In genomic region chr2:187055463-187055862, GRCh38 we compare ENCODE assay signal across 18 cellular contexts.
DNase-seq lines count a peak whose midpoint lies in the region; ATAC-seq, FAIRE-seq and TF ChIP-seq lines count a peak whose summit lies in the region.
"Had no signal": no experiment of that assay in that cellular context is flagged by ENCODE, and none has a peak within 500 bp of the region (broad histone marks: within the 10 kb centered on the region; RNA-seq: fewer than 3 reads in every experiment).

No MANE protein-coding gene starts in this region.

- no peak for TF ChIP-seq POLR2A in HepG2 (IDR thresholded peaks at IDR 0.05; ENCODE audit: insufficient read depth in 1 of 2, low read depth in 2 of 2, low read length in 2 of 2)

- H3K4me1 Mint-ChIP-seq in immature natural killer cell = no peaks in the 10 kb centered on the region
- H3K4me1 Mint-ChIP-seq: CD8-positive, alpha-beta memory T cell had no signal

- H4K20me1 ChIP-seq in HepG2 (ENCODE audit: insufficient read depth, low read length) = no peaks in the 10 kb centered on the region

- peaks cover 8 to 52% (median 22%) of the 10 kb centered on the region in 6 donors for H3K9me3 Mint-ChIP-seq in immature natural killer cell

- no peak overlapping the region for H3K27ac Mint-ChIP-seq in immature natural killer cell
- H3K27ac Mint-ChIP-seq: CD8-positive, alpha-beta memory T cell had no signal

- FAIRE-seq in HepG2 (lab: Jason Lieb, UNC) = no peak
- FAIRE-seq: pancreas had no signal

- H3K4me2 ChIP-seq in HepG2 (ENCODE audit: low read depth, low read length) = no peak overlapping the region

- POLR2A ChIA-PET in HepG2 (lab: Yijun Ruan, JAX) = no interaction called here

- CTCF ChIA-PET in HepG2 (lab: Yijun Ruan, JAX; ENCODE audit: low intra/inter-chr PET ratio, low total read pairs) = no interaction called here

- intact Hi-C loops in HepG2 (cut with micrococcal nuclease; ENCODE audit: unreplicated experiment) = no loop called here

- no peak for TF ChIP-seq EP300 in HepG2 (IDR thresholded peaks at IDR 0.05; ENCODE audit: low read depth in 2 of 2, low read length in 2 of 2)
- TF ChIP-seq EP300 in HepG2 (CRISPR knock-in tag; IDR thresholded peaks at IDR 0.05; ENCODE audit: borderline replicate concordance) = no peak

- H3K4me3 Mint-ChIP-seq in immature natural killer cell = no peak overlapping the region
- H3K4me3 Mint-ChIP-seq: CD8-positive, alpha-beta memory T cell had no signal

- peak; percentile 67 for ATAC-seq in HepG2
- ATAC-seq in GM21786 (IDR thresholded peaks at IDR 0.05; ENCODE audit: unreplicated experiment) = no peak
- ATAC-seq: mucosa of descending colon had no signal

- no peaks in the 10 kb centered on the region for H3K4me1 ChIP-seq in HepG2 (ENCODE audit: insufficient read depth, low read length)
- H3K4me1 ChIP-seq: pancreas, SJSA1 had no signal

- no peaks in the 10 kb centered on the region for H3K36me3 Mint-ChIP-seq in immature natural killer cell
- H3K36me3 Mint-ChIP-seq: CD8-positive, alpha-beta memory T cell had no signal

- H3K79me2 ChIP-seq in HepG2 (ENCODE audit: insufficient read depth, low read length) = no peaks in the 10 kb centered on the region

- H3K9ac ChIP-seq in HepG2 (ENCODE audit: insufficient read depth, low read depth, low read length) = no peak overlapping the region

- TF ChIP-seq RAD21 in HepG2 (CRISPR knock-in tag; IDR thresholded peaks at IDR 0.05) = no peak

- TF ChIP-seq CTCF in choroid plexus epithelial cell (conservative IDR thresholded peaks at IDR 0.05; ENCODE audit: low read depth, low read length) (no peak), HepG2 (CRISPR knock-in tag; IDR thresholded peaks at IDR 0.05) (no peak), GM10266 (IDR thresholded peaks at IDR 0.05; ENCODE audit: control insufficient read depth, insufficient read depth, low read depth, missing control alignments) (no peak)

- no peak overlapping the region for H2AFZ ChIP-seq in HepG2 (ENCODE audit: low read length)

- H3K36me3 ChIP-seq in HepG2 (replicated peaks in 1 of 2; ENCODE audit: control insufficient read depth in 1 of 2, insufficient read depth in 2 of 2, low read length in 2 of 2) = no peaks in the 10 kb centered on the region
- H3K36me3 ChIP-seq: pancreas, SJSA1, thoracic aorta had no signal

- in situ Hi-C loops in HepG2 (cut with HindIII; ENCODE audit: extremely low pct_ligation_motif_present, low pct_unique_long_range_greater_than_20kb) = no loop called here

- BruUV-seq in HepG2 (replicated peaks; lab: Mats Ljungman, UMichigan) = no TSS peak

- DNase-seq in DMS53 (lab: John Stamatoyannopoulos, UW) (peak; percentile 56), DMS53 treated with DMSO at 0.1 percent for 48 hours (lab: John Stamatoyannopoulos, UW; ENCODE audit: unreplicated experiment) (no peak), NAMALWA (ENCODE audit: low spot score) (peak; percentile 8), choroid plexus epithelial cell (ENCODE audit: low read depth) (peak; percentile 62), HepG2 (ENCODE audit: low spot score) (peak; percentile 15), immature natural killer cell (no peak), GM10266 (ENCODE audit: extremely low spot score) (no peak)
- DNase-seq: 8988T; activated naive CD4-positive, alpha-beta T cell treated with Interleukin-2 at 50 U/mL for 16 hours; CD8-positive, alpha-beta memory T cell; central memory CD4-positive, alpha-beta T cell; HCEC 1CT; NCI-H1092 had no signal

- H3K4me3 ChIP-seq in choroid plexus epithelial cell (ENCODE audit: low read depth, low read length) (no peak overlapping the region), HepG2 (replicated peaks in 1 of 3; ENCODE audit: insufficient read depth in 1 of 3, low read depth in 2 of 3, low read length in 3 of 3) (no peak overlapping the region)
- H3K4me3 ChIP-seq: mucosa of descending colon, pancreas, SJSA1, thoracic aorta had no signal

- 7% methylated on average over 1 of the region's 1 CpG for WGBS in HepG2 (ENCODE audit: low lambda C conversion rate)

- no peaks in the 10 kb centered on the region for H3K27me3 ChIP-seq in HepG2 (ENCODE audit: control insufficient read depth in 1 of 2, insufficient read depth in 2 of 2, low read length in 2 of 2)
- H3K27me3 ChIP-seq: pancreas, SJSA1 had no signal

- peaks cover 0 to 1% (median 1%) of the 10 kb centered on the region in 3 donors for H3K27me3 Mint-ChIP-seq in immature natural killer cell (ENCODE audit: low read depth in 3 of 3)
- H3K27me3 Mint-ChIP-seq: CD8-positive, alpha-beta memory T cell had no signal

- no peak overlapping the region for H3K27ac ChIP-seq in HepG2 (ENCODE audit: extremely low read length, insufficient read depth, low read length)
- H3K27ac ChIP-seq: pancreas, SJSA1, thoracic aorta had no signal

- no peaks in the 10 kb centered on the region for H3K9me3 ChIP-seq in HepG2 (ENCODE audit: low read length)
- H3K9me3 ChIP-seq: mucosa of descending colon, pancreas, SJSA1, thoracic aorta had no signal

TF ChIP-seq in HepG2, 621 proteins besides CTCF, POLR2A, EP300 and RAD21:
- TF ChIP-seq ZIK1 (CRISPR knock-in tag; IDR thresholded peaks at IDR 0.05; ENCODE audit: borderline replicate concordance, low read depth) = no peak
- no peak for TF ChIP-seq ZFYVE20 (CRISPR knock-in tag; IDR thresholded peaks at IDR 0.05; ENCODE audit: borderline replicate concordance, low read depth)
- no peak for TF ChIP-seq ZNF275 (CRISPR knock-in tag; IDR thresholded peaks at IDR 0.05; ENCODE audit: borderline replicate concordance)
- no peak for TF ChIP-seq FOXO4 (CRISPR knock-in tag; conservative IDR thresholded peaks at IDR 0.05)
- TF ChIP-seq PPARG (CRISPR knock-in tag; conservative IDR thresholded peaks at IDR 0.05) = 0 out of 2 replicates have a peak, but pooled peaks have one; percentile 37
- TF ChIP-seq CEBPB (IDR thresholded peaks at IDR 0.05; ENCODE audit: borderline replicate concordance, low read depth, low read length) = 0 out of 2 replicates have a peak, but pooled peaks have one; percentile 9
- no peak for TF ChIP-seq ZNF768 (CRISPR knock-in tag; IDR thresholded peaks at IDR 0.05)
- TF ChIP-seq LCORL (IDR thresholded peaks at IDR 0.05) = peak; percentile 64; the same call in 1 of the 2 replicates
- TF ChIP-seq LCORL (CRISPR knock-in tag; IDR thresholded peaks at IDR 0.05) = no peak
- peak; percentile 90 for TF ChIP-seq ZSCAN25 (CRISPR knock-in tag; IDR thresholded peaks at IDR 0.05)
- no peak for TF ChIP-seq ZBTB34 (CRISPR knock-in tag; IDR thresholded peaks at IDR 0.05)
TF ChIP-seq in HepG2: peak in this region for 4.

Comparison
In these comparisons a context has a peak if more than half of its experiments do, and no peak if none do; other contexts are left out.
1. DNase-seq: peak in DMS53 (single experiment), NAMALWA (single experiment), choroid plexus epithelial cell (single experiment) and HepG2 (single experiment); none in DMS53 treated with DMSO at 0.1 percent for 48 hours (single experiment), immature natural killer cell (0 of 3) and GM10266 (single experiment).